Comparison of ENCODE assay signal across 8 cellular contexts in genomic region chr6:16731503-16732018, GRCh38. TPM values are rescaled to one million over a fixed set of nuclear protein-coding genes. Genes with fewer than 3 reads are reported as not detected.
DNase-seq lines count a peak whose midpoint lies in the region; ATAC-seq and TF ChIP-seq lines count a peak whose summit lies in the region.

No MANE protein-coding gene starts in this region.

- peak overlapping the region; percentile 80 to 90 for H3K27ac Mint-ChIP-seq in natural killer cell treated with Interleukin-12 subunit alpha and Interleukin-12 subunit beta and Interleukin-15 and Interleukin-18, amount 100 ng/mL, for 72 hours

- TF ChIP-seq POLR2A in esophagus squamous epithelium (IDR thresholded peaks at IDR 0.05): no peak

- no peak overlapping the region for H3K4me3 ChIP-seq in esophagus squamous epithelium

- H3K9me3 Mint-ChIP-seq in natural killer cell treated with Interleukin-12 subunit alpha and Interleukin-12 subunit beta and Interleukin-15 and Interleukin-18, amount 100 ng/mL, for 72 hours: no peaks in the 10 kb centered on the region

- peaks cover 51 to 60% of the 10 kb centered on the region in 2 donors for H3K4me1 Mint-ChIP-seq in natural killer cell treated with Interleukin-12 subunit alpha and Interleukin-12 subunit beta and Interleukin-15 and Interleukin-18, amount 100 ng/mL, for 72 hours (ENCODE audit: low read depth in 2 of 2)

- H3K4me3 Mint-ChIP-seq in natural killer cell treated with Interleukin-12 subunit alpha and Interleukin-12 subunit beta and Interleukin-15 and Interleukin-18, amount 100 ng/mL, for 72 hours: peak overlapping the region; percentile 87

- 57 to 59% methylated on average over 5 of the region's 5 CpGs for WGBS in esophagus squamous epithelium, 2 donors

- intact Hi-C loops in esophagus squamous epithelium (cut with DNase I): no loop called here

- peak; percentile 63 for DNase-seq in natural killer cell treated with Interleukin-12 subunit alpha and Interleukin-12 subunit beta and Interleukin-15 and Interleukin-18, amount 100 ng/mL, for 72 hours (ENCODE audit: low spot score)
- DNase-seq in NCI-H2171 treated with DMSO at 0.1 percent for 48 hours (lab: John Stamatoyannopoulos, UW): no peak
- DNase-seq in esophagus squamous epithelium (lab: John Stamatoyannopoulos, UW): no peak
- DNase-seq in NCI-H1092 treated with DMSO at 0.1 percent for 48 hours (lab: John Stamatoyannopoulos, UW): no peak
- no peak for DNase-seq in GF-D8 (lab: John Stamatoyannopoulos, UW)

- no peak overlapping the region for H3K27ac ChIP-seq in esophagus squamous epithelium

- peaks cover 4% of the 10 kb centered on the region for H3K36me3 Mint-ChIP-seq in natural killer cell treated with Interleukin-12 subunit alpha and Interleukin-12 subunit beta and Interleukin-15 and Interleukin-18, amount 100 ng/mL, for 72 hours

- H3K4me1 ChIP-seq in esophagus squamous epithelium: peaks cover 3 to 75% (median 9%) of the 10 kb centered on the region in 3 donors

- no peaks in the 10 kb centered on the region for H3K27me3 Mint-ChIP-seq in natural killer cell treated with Interleukin-12 subunit alpha and Interleukin-12 subunit beta and Interleukin-15 and Interleukin-18, amount 100 ng/mL, for 72 hours

- peaks cover 0 to 7% (median 0%) of the 10 kb centered on the region in 3 donors for H3K36me3 ChIP-seq in esophagus squamous epithelium

- TF ChIP-seq CTCF in esophagus squamous epithelium (IDR thresholded peaks at IDR 0.05): no peak

- ATAC-seq in GM18873 (IDR thresholded peaks at IDR 0.05; ENCODE audit: low FRiP score, unreplicated experiment) (peak; percentile 94), HG02759 (IDR thresholded peaks at IDR 0.05; ENCODE audit: unreplicated experiment) (peak; percentile 94), SK-N-SH treated with all-trans-retinoic acid at 6 μM for 48 hours (peak; percentile 25)
- ATAC-seq in natural killer cell treated with Interleukin-12 subunit alpha and Interleukin-12 subunit beta and Interleukin-15 and Interleukin-18, amount 100 ng/mL, for 72 hours: peak; percentile 80 to 82

- no peaks in the 10 kb centered on the region for H3K9me3 ChIP-seq in esophagus squamous epithelium

- H3K27me3 ChIP-seq in esophagus squamous epithelium: no peaks in the 10 kb centered on the region

TF ChIP-seq in SK-N-SH treated with all-trans-retinoic acid at 6 μM for 48 hours, 23 proteins besides CTCF, POLR2A, EP300 and RAD21:
- TF ChIP-seq POU6F1 (CRISPR knock-in tag; IDR thresholded peaks at IDR 0.05; ENCODE audit: borderline replicate concordance, low read depth) (no peak), ZFP30 (CRISPR knock-in tag; IDR thresholded peaks at IDR 0.05) (no peak), ZC3H10 (CRISPR knock-in tag; IDR thresholded peaks at IDR 0.05) (no peak), PPARA (CRISPR knock-in tag; IDR thresholded peaks at IDR 0.05; ENCODE audit: borderline replicate concordance) (no peak), OSR1 (CRISPR knock-in tag; IDR thresholded peaks at IDR 0.05) (no peak), ZNF8 (CRISPR knock-in tag; IDR thresholded peaks at IDR 0.05) (no peak), ZNF565 (CRISPR knock-in tag; conservative IDR thresholded peaks at IDR 0.05; ENCODE audit: low read depth) (no peak), ZNF70 (CRISPR knock-in tag; IDR thresholded peaks at IDR 0.05) (no peak), GLIS3 (CRISPR knock-in tag; IDR thresholded peaks at IDR 0.05) (no peak), TOX (CRISPR knock-in tag; IDR thresholded peaks at IDR 0.05; ENCODE audit: borderline replicate concordance) (no peak), CSDC2 (CRISPR knock-in tag; IDR thresholded peaks at IDR 0.05) (no peak), ZFP3 (CRISPR knock-in tag; IDR thresholded peaks at IDR 0.05) (no peak), RARB (CRISPR knock-in tag; IDR thresholded peaks at IDR 0.05) (no peak), SNAI2 (CRISPR knock-in tag; IDR thresholded peaks at IDR 0.05) (no peak), BACH2 (CRISPR knock-in tag; IDR thresholded peaks at IDR 0.05; ENCODE audit: borderline replicate concordance) (no peak), CSRNP3 (CRISPR knock-in tag; IDR thresholded peaks at IDR 0.05) (no peak), ISL1 (CRISPR knock-in tag; IDR thresholded peaks at IDR 0.05) (no peak), TCF4 (CRISPR knock-in tag; IDR thresholded peaks at IDR 0.05; ENCODE audit: borderline replicate concordance) (no peak), TSHZ2 (CRISPR knock-in tag; IDR thresholded peaks at IDR 0.05) (no peak), ESRRG (CRISPR knock-in tag; IDR thresholded peaks at IDR 0.05) (no peak)

RNA-seq across cellular contexts. Expression of gene ATXN1, which starts 29.7 kb away (rescaled TPM):
- total RNA-seq in natural killer cell treated with Interleukin-12 subunit alpha and Interleukin-12 subunit beta and Interleukin-15 and Interleukin-18, amount 100 ng/mL, for 72 hours: 100 to 1,000 TPM in 1 of 2 donors, 10 to 100 TPM in 1; 56.4 to 103 TPM
- 10 to 100 TPM; 17.5 to 50.5 (median 28.5) TPM for total RNA-seq in esophagus squamous epithelium

Comparison
In these comparisons a context has a peak if more than half of its experiments do, and no peak if none do; other contexts are left out.
1. ATAC-seq: peak in every context shown above with its lines; median percentile 94 in GM18873; 94 in HG02759; 81 in natural killer cell treated with Interleukin-12 subunit alpha and Interleukin-12 subunit beta and Interleukin-15 and Interleukin-18, amount 100 ng/mL, for 72 hours; 25 in SK-N-SH treated with all-trans-retinoic acid at 6 μM for 48 hours.